Comparison of ENCODE assay signal across 33 cellular contexts in the genomic region with DNA sequence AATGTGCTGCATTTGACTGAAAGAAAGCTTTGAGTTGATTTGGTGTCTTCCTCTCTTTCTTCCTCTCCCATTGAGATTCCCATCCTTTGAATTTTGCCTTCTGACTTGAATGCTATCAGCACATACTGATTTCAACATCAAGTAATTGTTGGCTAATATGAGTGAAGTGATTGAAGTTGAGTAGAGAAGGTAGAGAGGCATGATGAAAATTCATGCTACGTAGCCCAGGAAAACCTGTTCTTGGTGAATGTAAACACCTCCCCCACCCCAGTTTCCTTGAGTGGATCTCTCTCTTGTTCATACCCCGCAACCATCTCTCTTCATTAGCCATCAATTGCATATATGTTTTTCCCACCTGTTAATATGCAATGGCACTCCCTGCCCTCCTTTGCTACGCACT.
A peak's percentile ranks its signal among the peaks of the same experiment; 100 is the strongest.
DNase-seq lines count a peak whose midpoint lies in the region; ATAC-seq and TF ChIP-seq lines count a peak whose summit lies in the region.
"Had no signal": no experiment of that assay in that cellular context is flagged by ENCODE, and none has a peak within 500 bp of the region (broad histone marks: within the 10 kb centered on the region; RNA-seq: fewer than 3 reads in every experiment).

No MANE protein-coding gene starts in this region.

- no CpG with 5 or more reads among the region's 3 CpGs for WGBS in trophoblast cell (ENCODE audit: extremely low coverage, insufficient coverage, insufficient read length)
- WGBS in mammary epithelial cell (ENCODE audit: low coverage, missing lambda C conversion rate) = 63% methylated on average over 3 of the region's 3 CpGs

- H3K18ac ChIP-seq in trophoblast cell (ENCODE audit: low read length) = no peak overlapping the region

- H3K9me3 Mint-ChIP-seq in Caco-2 (ENCODE audit: unreplicated experiment) = no peaks in the 10 kb centered on the region
- no peaks in the 10 kb centered on the region for H3K9me3 Mint-ChIP-seq in activated naive CD4-positive, alpha-beta T cell treated with anti-CD3 and anti-CD28 coated beads for 36 hours
- peaks cover 0 to 6% (median 0%) of the 10 kb centered on the region in 11 donors for H3K9me3 Mint-ChIP-seq in naive thymus-derived CD4-positive, alpha-beta T cell
- H3K9me3 Mint-ChIP-seq: CD4-positive, alpha-beta T cell; CD8-positive, alpha-beta memory T cell; CD8-positive, alpha-beta T cell had no signal

- H3K27me3 Mint-ChIP-seq in Caco-2 (ENCODE audit: insufficient read depth, unreplicated experiment) = peaks cover 6% of the 10 kb centered on the region
- peaks cover 9% of the 10 kb centered on the region for H3K27me3 Mint-ChIP-seq in activated naive CD4-positive, alpha-beta T cell treated with anti-CD3 and anti-CD28 coated beads for 36 hours (ENCODE audit: low read depth)
- H3K27me3 Mint-ChIP-seq in naive thymus-derived CD4-positive, alpha-beta T cell = peaks cover 5 to 28% (median 20%) of the 10 kb centered on the region in 5 donors
- H3K27me3 Mint-ChIP-seq: CD4-positive, CD25-positive, alpha-beta regulatory T cell had no signal

- H3K14ac ChIP-seq in trophoblast cell (ENCODE audit: low read length) = no peak overlapping the region

- no peak overlapping the region for H3K4ac ChIP-seq in trophoblast cell (ENCODE audit: low read depth, low read length)

- no peak overlapping the region for H2BK12ac ChIP-seq in trophoblast cell (ENCODE audit: low read length)

- no peak overlapping the region for H2BK120ac ChIP-seq in trophoblast cell (ENCODE audit: insufficient read depth, low read length, poor library complexity)

- peak; percentile 23 for ATAC-seq in upper lobe of right lung
- ATAC-seq in naive thymus-derived CD4-positive, alpha-beta T cell = no peak
- ATAC-seq: A549; CD8-positive, alpha-beta T cell had no signal

- dilution Hi-C loops in mammary epithelial cell (cut with HindIII; ENCODE audit: low sequenced_read_pairs) = no loop called here

- H4K91ac ChIP-seq in trophoblast cell (ENCODE audit: low read depth, low read length) = no peak overlapping the region

- H4K20me1 ChIP-seq in mammary epithelial cell (ENCODE audit: insufficient read depth, low read length) = no peaks in the 10 kb centered on the region
- H4K20me1 ChIP-seq: BLaER1; BLaER1 treated with 17β-estradiol and CSF1 and Interleukin-3, amounts not matched to agents 10 nM and 100 nM had no signal

- H3K4me2 ChIP-seq in trophoblast cell (ENCODE audit: low read length) (no peak overlapping the region), mammary epithelial cell (ENCODE audit: insufficient read depth, low read depth, low read length) (no peak overlapping the region)
- H3K4me2 ChIP-seq: A549; BLaER1; BLaER1 treated with 17β-estradiol and CSF1 and Interleukin-3, amounts not matched to agents 10 nM and 100 nM had no signal

- H2AFZ ChIP-seq in trophoblast cell (ENCODE audit: insufficient read depth, low read length, poor library complexity) (no peak overlapping the region), mammary epithelial cell (ENCODE audit: low read depth, low read length) (no peak overlapping the region)

- BruUV-seq in Caco-2 (replicated peaks; lab: Mats Ljungman, UMichigan) = no TSS peak
- no TSS peak for BruUV-seq in mammary epithelial cell (replicated peaks; lab: Mats Ljungman, UMichigan)

- H4K8ac ChIP-seq in trophoblast cell (ENCODE audit: low read depth, low read length) = no peak overlapping the region

- H3K4me1 ChIP-seq in Caco-2 (peaks cover 11% of the 10 kb centered on the region), trophoblast cell (ENCODE audit: control insufficient read depth in 1 of 2, insufficient read depth in 2 of 2, low read length in 2 of 2) (no peaks in the 10 kb centered on the region), upper lobe of right lung (no peaks in the 10 kb centered on the region), mammary epithelial cell (ENCODE audit: insufficient read depth, low read length) (no peaks in the 10 kb centered on the region)
- H3K4me1 ChIP-seq in naive thymus-derived CD4-positive, alpha-beta T cell (ENCODE audit: control insufficient read depth in 2 of 2, insufficient read depth in 2 of 2, low read length in 2 of 2) = no peaks in the 10 kb centered on the region
- H3K4me1 ChIP-seq: A549; BE2C; BLaER1; BLaER1 treated with 17β-estradiol and CSF1 and Interleukin-3, amounts not matched to agents 10 nM and 100 nM had no signal

- H3K4me3 Mint-ChIP-seq in Caco-2 (ENCODE audit: unreplicated experiment) = no peak overlapping the region
- H3K4me3 Mint-ChIP-seq in activated naive CD4-positive, alpha-beta T cell treated with anti-CD3 and anti-CD28 coated beads for 36 hours = no peak overlapping the region
- H3K4me3 Mint-ChIP-seq in naive thymus-derived CD4-positive, alpha-beta T cell = no peak overlapping the region
- H3K4me3 Mint-ChIP-seq: B cell; CD14-positive monocyte; CD4-positive, alpha-beta T cell; CD4-positive, CD25-positive, alpha-beta regulatory T cell; CD8-positive, alpha-beta memory T cell; CD8-positive, alpha-beta T cell had no signal

- H2BK5ac ChIP-seq in trophoblast cell (ENCODE audit: low read depth, low read length, poor library complexity) = no peak overlapping the region

- H3K36me3 ChIP-seq in Caco-2 (ENCODE audit: control insufficient read depth, insufficient read depth, low read length) = no peaks in the 10 kb centered on the region
- no peaks in the 10 kb centered on the region for H3K36me3 ChIP-seq in trophoblast cell (ENCODE audit: control insufficient read depth in 1 of 2, insufficient read depth in 2 of 2, low read length in 2 of 2)
- no peaks in the 10 kb centered on the region for H3K36me3 ChIP-seq in upper lobe of right lung
- H3K36me3 ChIP-seq in naive thymus-derived CD4-positive, alpha-beta T cell (ENCODE audit: control insufficient read depth in 2 of 3, insufficient read depth in 3 of 3, low read length in 3 of 3) = no peaks in the 10 kb centered on the region
- no peaks in the 10 kb centered on the region for H3K36me3 ChIP-seq in mammary epithelial cell (ENCODE audit: insufficient read depth, low read length)
- H3K36me3 ChIP-seq: BE2C; BLaER1; BLaER1 treated with 17β-estradiol and CSF1 and Interleukin-3, amounts not matched to agents 10 nM and 100 nM had no signal

- H3K27me3 ChIP-seq in Caco-2 (replicated peaks; ENCODE audit: control insufficient read depth, insufficient read depth, low read length) (no peaks in the 10 kb centered on the region), trophoblast cell (ENCODE audit: insufficient read depth, low read length) (no peaks in the 10 kb centered on the region), upper lobe of right lung (peaks cover 5% of the 10 kb centered on the region), mammary epithelial cell (ENCODE audit: insufficient read depth, low read length) (peaks cover 2% of the 10 kb centered on the region)
- no peaks in the 10 kb centered on the region for H3K27me3 ChIP-seq in naive thymus-derived CD4-positive, alpha-beta T cell (ENCODE audit: control insufficient read depth in 2 of 2, insufficient read depth in 2 of 2, low read length in 2 of 2)
- H3K27me3 ChIP-seq: BE2C; BLaER1; BLaER1 treated with 17β-estradiol and CSF1 and Interleukin-3, amounts not matched to agents 10 nM and 100 nM had no signal

- CTCF ChIA-PET in Caco-2 (lab: Charles Lee) = no interaction called here
- CTCF ChIA-PET in activated naive CD4-positive, alpha-beta T cell treated with anti-CD3 and anti-CD28 coated beads for 36 hours (lab: Charles Lee) = no interaction called here
- CTCF ChIA-PET in naive thymus-derived CD4-positive, alpha-beta T cell (lab: Charles Lee) = no interaction called here
- CTCF ChIA-PET in mammary epithelial cell (lab: Charles Lee; ENCODE audit: low non-redundant PET) = no interaction called here

- in situ Hi-C loops in mammary epithelial cell (cut with MboI; ENCODE audit: low sequenced_read_pairs in 2 of 2) = no loop called here

- intact Hi-C loops in Caco-2 (cut with micrococcal nuclease; ENCODE audit: unreplicated experiment) (loop anchor here (1.0 kb wide), 2 partner anchors 36 to 48 kb away; no protein-coding TSS in a partner anchor), upper lobe of right lung (cut with DNase I) (no loop called here), mammary epithelial cell (cut with micrococcal nuclease) (no loop called here)
- intact Hi-C loops in activated naive CD4-positive, alpha-beta T cell treated with anti-CD3 and anti-CD28 coated beads for 36 hours (cut with micrococcal nuclease) = no loop called here
- intact Hi-C loops in naive thymus-derived CD4-positive, alpha-beta T cell (cut with micrococcal nuclease) = no loop called here

- DNase-seq in NCI-H146 (lab: John Stamatoyannopoulos, UW) = peak; percentile 47
- no peak for DNase-seq in NCI-H146 treated with DMSO at 0.1 percent for 48 hours (lab: John Stamatoyannopoulos, UW; ENCODE audit: unreplicated experiment)
- DNase-seq in Caco-2 = peak in 1 of 2 experiments; percentile 57
- peak; percentile 53 to 93 for DNase-seq in trophoblast cell
- no peak for DNase-seq in upper lobe of right lung
- no peak for DNase-seq in activated naive CD4-positive, alpha-beta T cell treated with anti-CD3 and anti-CD28 coated beads for 36 hours
- no peak for DNase-seq in naive thymus-derived CD4-positive, alpha-beta T cell
- DNase-seq in mammary epithelial cell = no peak
- DNase-seq: 8988T; ACHN; AML-193; BE2C; C1 segment of cervical spinal cord; Calu3; CD4-positive, alpha-beta memory T cell; CD4-positive, alpha-beta T cell; CD4-positive, CD25-positive, alpha-beta regulatory T cell; CD8-positive, alpha-beta memory T cell; CD8-positive, alpha-beta T cell; DMS 273 treated with DMSO at 0.1 percent for 48 hours; DMS153; DMS53; DMS79; DMS79 treated with DMSO at 0.1 percent for 48 hours; DND-41; EL had no signal

- H3K79me1 ChIP-seq in trophoblast cell (ENCODE audit: low read length) = no peaks in the 10 kb centered on the region

- no peaks in the 10 kb centered on the region for H3K79me2 ChIP-seq in trophoblast cell (ENCODE audit: control insufficient read depth, insufficient read depth, low read length, poor library complexity)
- H3K79me2 ChIP-seq in mammary epithelial cell (ENCODE audit: insufficient read depth, low read length) = no peaks in the 10 kb centered on the region

- H3K23ac ChIP-seq in trophoblast cell (ENCODE audit: low read length) = no peak overlapping the region

- H3K36me3 Mint-ChIP-seq in Caco-2 (ENCODE audit: insufficient read depth, unreplicated experiment) = no peaks in the 10 kb centered on the region
- no peaks in the 10 kb centered on the region for H3K36me3 Mint-ChIP-seq in activated naive CD4-positive, alpha-beta T cell treated with anti-CD3 and anti-CD28 coated beads for 36 hours (ENCODE audit: low read depth)
- H3K36me3 Mint-ChIP-seq in naive thymus-derived CD4-positive, alpha-beta T cell = peaks cover 0 to 4% (median 0%) of the 10 kb centered on the region in 5 donors
- H3K36me3 Mint-ChIP-seq: CD14-positive monocyte; CD4-positive, alpha-beta memory T cell; CD4-positive, CD25-positive, alpha-beta regulatory T cell; CD8-positive, alpha-beta memory T cell; CD8-positive, alpha-beta T cell had no signal

- no peak overlapping the region for H2AK5ac ChIP-seq in trophoblast cell (ENCODE audit: low read length)

- no peak overlapping the region for H4K12ac ChIP-seq in trophoblast cell (ENCODE audit: low read depth, low read length)

- TF ChIP-seq CTCF in Caco-2 (IDR thresholded peaks at IDR 0.05; ENCODE audit: insufficient read depth in 1 of 2, low read depth in 1 of 2, low read length in 1 of 2, severe bottlenecking in 1 of 2, unreplicated experiment in 1 of 2) (no peak), upper lobe of right lung (IDR thresholded peaks at IDR 0.05) (no peak), mammary epithelial cell (conservative IDR thresholded peaks at IDR 0.05 in 1 of 2, IDR thresholded peaks at IDR 0.05 in 1 of 2; ENCODE audit: extremely low read depth in 1 of 2, insufficient read depth in 1 of 2, low read depth in 1 of 2, low read length in 2 of 2) (no peak)

- POLR2A ChIA-PET in Caco-2 (lab: Charles Lee) = no interaction called here
- POLR2A ChIA-PET in naive thymus-derived CD4-positive, alpha-beta T cell (lab: Charles Lee) = no interaction called here

- H3K4me1 Mint-ChIP-seq in Caco-2 (ENCODE audit: low read depth, unreplicated experiment) = peaks cover 14% of the 10 kb centered on the region
- no peaks in the 10 kb centered on the region for H3K4me1 Mint-ChIP-seq in activated naive CD4-positive, alpha-beta T cell treated with anti-CD3 and anti-CD28 coated beads for 36 hours (ENCODE audit: low read depth)
- H3K4me1 Mint-ChIP-seq in naive thymus-derived CD4-positive, alpha-beta T cell = no peaks in the 10 kb centered on the region
- H3K4me1 Mint-ChIP-seq: B cell; CD14-positive monocyte; CD4-positive, alpha-beta memory T cell; CD4-positive, CD25-positive, alpha-beta regulatory T cell; CD8-positive, alpha-beta memory T cell had no signal

- peak overlapping the region; percentile 19 for H3K27ac Mint-ChIP-seq in Caco-2 (ENCODE audit: unreplicated experiment)
- H3K27ac Mint-ChIP-seq in activated naive CD4-positive, alpha-beta T cell treated with anti-CD3 and anti-CD28 coated beads for 36 hours = no peak overlapping the region
- H3K27ac Mint-ChIP-seq in naive thymus-derived CD4-positive, alpha-beta T cell = no peak overlapping the region
- H3K27ac Mint-ChIP-seq: B cell; CD14-positive monocyte; CD4-positive, alpha-beta memory T cell; CD4-positive, alpha-beta T cell; CD4-positive, CD25-positive, alpha-beta regulatory T cell; CD8-positive, alpha-beta memory T cell; CD8-positive, alpha-beta T cell had no signal

- H3K9ac ChIP-seq in trophoblast cell (ENCODE audit: low read length) = no peak overlapping the region
- no peak overlapping the region for H3K9ac ChIP-seq in mammary epithelial cell (ENCODE audit: insufficient read depth, low read length)
- H3K9ac ChIP-seq: BLaER1; BLaER1 treated with 17β-estradiol and CSF1 and Interleukin-3, amounts not matched to agents 10 nM and 100 nM had no signal

- H3K27ac ChIP-seq in trophoblast cell (ENCODE audit: low read depth, low read length) (no peak overlapping the region), upper lobe of right lung (no peak overlapping the region), mammary epithelial cell (ENCODE audit: insufficient read depth, low read depth, low read length) (no peak overlapping the region)
- no peak overlapping the region for H3K27ac ChIP-seq in naive thymus-derived CD4-positive, alpha-beta T cell (ENCODE audit: low read depth, low read length)
- H3K27ac ChIP-seq: 22Rv1; A549; BLaER1; BLaER1 treated with 17β-estradiol and CSF1 and Interleukin-3, amounts not matched to agents 10 nM and 100 nM; C4-2B had no signal

- H3K4me3 ChIP-seq in Caco-2 (ENCODE audit: low read depth, low read length) (no peak overlapping the region), trophoblast cell (ENCODE audit: low read depth, low read length) (no peak overlapping the region), upper lobe of right lung (no peak overlapping the region), mammary epithelial cell (replicated peaks in 1 of 3; ENCODE audit: insufficient read depth in 1 of 3, low read depth in 2 of 3, low read length in 3 of 3) (no peak overlapping the region)
- H3K4me3 ChIP-seq in naive thymus-derived CD4-positive, alpha-beta T cell (ENCODE audit: low read length) = no peak overlapping the region
- H3K4me3 ChIP-seq: A549; BLaER1; BLaER1 treated with 17β-estradiol and CSF1 and Interleukin-3, amounts not matched to agents 10 nM and 100 nM had no signal

- H3K9me3 ChIP-seq in Caco-2 (no peaks in the 10 kb centered on the region; the same call in 1 of the 2 replicates), trophoblast cell (ENCODE audit: insufficient read depth, low read depth, low read length) (peaks cover 2% of the 10 kb centered on the region), upper lobe of right lung (no peaks in the 10 kb centered on the region), mammary epithelial cell (replicated peaks; ENCODE audit: insufficient read depth, low read length) (no peaks in the 10 kb centered on the region)
- no peaks in the 10 kb centered on the region for H3K9me3 ChIP-seq in naive thymus-derived CD4-positive, alpha-beta T cell (ENCODE audit: control insufficient read depth in 2 of 3, low read length in 3 of 3)
- H3K9me3 ChIP-seq: A549; BE2C; BLaER1; BLaER1 treated with 17β-estradiol and CSF1 and Interleukin-3, amounts not matched to agents 10 nM and 100 nM had no signal

Comparison
In these comparisons a context has a peak if more than half of its experiments do, and no peak if none do; other contexts are left out.
1. DNase-seq: peak in NCI-H146 (single experiment) and trophoblast cell (2 of 2); none in NCI-H146 treated with DMSO at 0.1 percent for 48 hours (single experiment), upper lobe of right lung (single experiment), activated naive CD4-positive, alpha-beta T cell treated with anti-CD3 and anti-CD28 coated beads for 36 hours (single experiment), naive thymus-derived CD4-positive, alpha-beta T cell (0 of 9) and mammary epithelial cell (single experiment).